ENCODE assay signal across 9 cellular contexts in genomic region chr9:34723141-34723540, GRCh38. TPM values are rescaled to one million over a fixed set of nuclear protein-coding genes. Genes with fewer than 3 reads are reported as not detected.
"Had no signal": no experiment of that assay in that cellular context is flagged by ENCODE, and none has a peak within 500 bp of the region (broad histone marks: within the 10 kb centered on the region; RNA-seq: fewer than 3 reads in every experiment).

No MANE protein-coding gene starts in this region.

- DNase-seq: GDM1, GF-D8 had no signal

- H3K4me3 ChIP-seq: GM12878 had no signal

- FAIRE-seq: G401.6, GM12878, GM12891, GM12892, GM18507, GM19239 had no signal

RNA-seq across cellular contexts. Expression of gene CCL21, which starts 13.2 kb away (rescaled TPM):
- total RNA-seq: G401 had no signal

RNA-seq across cellular contexts. Expression of gene CCL19, which starts 32.1 kb away (rescaled TPM):
- total RNA-seq: G401, GM12878 had no signal
